9 cellular contexts compared by ENCODE assay signal in genomic region chr15:77495806-77496589, GRCh38.
A peak's percentile ranks its signal among the peaks of the same experiment; 100 is the strongest.
DNase-seq lines count a peak whose midpoint lies in the region; ATAC-seq, FAIRE-seq and TF ChIP-seq lines count a peak whose summit lies in the region.
"Had no signal": no experiment of that assay in that cellular context is flagged by ENCODE, and none has a peak within 500 bp of the region (broad histone marks: within the 10 kb centered on the region; RNA-seq: fewer than 3 reads in every experiment).

No MANE protein-coding gene starts in this region.

- peaks cover 15 to 27% (median 21%) of the 10 kb centered on the region in 3 donors for H3K4me1 ChIP-seq in pancreas
- H3K4me1 ChIP-seq in OCI-LY7 (ENCODE audit: insufficient read depth, low read length, poor library complexity, severe bottlenecking), result peaks cover 22% of the 10 kb centered on the region

- H3K79me2 ChIP-seq in OCI-LY7 (ENCODE audit: insufficient read depth, low read depth, low read length), result no peaks in the 10 kb centered on the region

- POLR2A ChIA-PET in OCI-LY7 (lab: Charles Lee), result interaction anchor here (1.3 to 2.5 kb wide), 2 partner anchors 44 to 48 kb away, joined by 4 to 6 read pairs; no protein-coding TSS in a partner anchor

- H3K27ac ChIP-seq in pancreas (peak overlapping the region in 3 of 4 donors; percentile 47 to 74 (median 55)), OCI-LY7 (ENCODE audit: low read depth, low read length, poor library complexity, severe bottlenecking) (no peak overlapping the region)

- DNase-seq in left cardiac atrium (peak; percentile 30), Right ventricle myocardium superior (no peak), fibroblast of pulmonary artery (ENCODE audit: low read depth) (peak; percentile 43), pancreas (no peak), SHP77 treated with DMSO at 0.1 percent for 48 hours (lab: John Stamatoyannopoulos, UW) (no peak), GOT3 (lab: John Stamatoyannopoulos, UW) (no peak), OCI-LY7 (ENCODE audit: low spot score) (no peak)

- 76% methylated on average over 11 of the region's 11 CpGs for WGBS in pancreas, 2 donors

- intact Hi-C loops in left cardiac atrium (cut with DNase I) (loop anchor here (5.0 to 10.0 kb wide), 4 partner anchors 46 to 379 kb away; partner anchors contain the start of genes HMG20A (in 1 of the 2) and PEAK1 (in 1 of the 2)), Right ventricle myocardium superior (cut with DNase I) (loop anchor here (2.0 to 5.0 kb wide), 2 partner anchors 74 to 309 kb away; partner anchors contain the start of genes HMG20A and PEAK1), pancreas (cut with DNase I) (loop anchor here in 1 of 3 donors (10.0 kb wide), 2 partner anchors 71 to 381 kb away; partner anchors contain the start of genes HMG20A and PEAK1), OCI-LY7 (cut with micrococcal nuclease; ENCODE audit: unreplicated experiment) (loop anchor here (2.0 to 5.0 kb wide), 3 partner anchors 75 to 524 kb away; partner anchors contain the start of genes HMG20A and PEAK1)

- H3K36me3 ChIP-seq in pancreas, result no peaks in the 10 kb centered on the region
- no peaks in the 10 kb centered on the region for H3K36me3 ChIP-seq in OCI-LY7 (ENCODE audit: insufficient read depth, low read length)
- H3K36me3 ChIP-seq: cardiac muscle cell had no signal

- no peak for FAIRE-seq in pancreas (lab: Jason Lieb, UNC)

- no TSS peak for BruUV-seq in OCI-LY7 (replicated peaks; lab: Mats Ljungman, UMichigan)

- H3K27me3 ChIP-seq in pancreas, result no peaks in the 10 kb centered on the region
- H3K27me3 ChIP-seq: cardiac muscle cell had no signal

- no peak overlapping the region for H3K4me3 ChIP-seq in fibroblast of pulmonary artery (replicated peaks; ENCODE audit: low read depth, low read length)
- no peak overlapping the region for H3K4me3 ChIP-seq in pancreas
- no peak overlapping the region for H3K4me3 ChIP-seq in OCI-LY7 (ENCODE audit: low read depth, low read length, poor library complexity, severe bottlenecking)
- H3K4me3 ChIP-seq: cardiac muscle cell had no signal

- H4K20me1 ChIP-seq in OCI-LY7 (ENCODE audit: insufficient read depth, low read length), result no peaks in the 10 kb centered on the region

- ATAC-seq in left cardiac atrium (peak in 1 of 2 donors; percentile 1), Right ventricle myocardium superior (ENCODE audit: poor library complexity) (no peak), pancreas (no peak), HG02610 (IDR thresholded peaks at IDR 0.05; ENCODE audit: unreplicated experiment) (no peak)

- no peaks in the 10 kb centered on the region for H3K9me3 ChIP-seq in pancreas
- H3K9me3 ChIP-seq in OCI-LY7 (ENCODE audit: low read length), result no peaks in the 10 kb centered on the region

- no peak overlapping the region for H3K4me2 ChIP-seq in OCI-LY7 (ENCODE audit: low read length)

- H2AFZ ChIP-seq in OCI-LY7 (ENCODE audit: low read length), result no peak overlapping the region

- CTCF ChIA-PET in OCI-LY7 (lab: Charles Lee; ENCODE audit: unreplicated experiment), result interaction anchor here (0.6 to 3.0 kb wide), 4 partner anchors 11 to 308 kb away, joined by 3 to 20 read pairs (median 4); no protein-coding TSS in a partner anchor

- no peaks in the 10 kb centered on the region for H3K9me2 ChIP-seq in OCI-LY7 (ENCODE audit: insufficient read depth, low read length)

- TF ChIP-seq CTCF in fibroblast of pulmonary artery (IDR thresholded peaks at IDR 0.05; ENCODE audit: low read length, missing control alignments) (no peak), pancreas (IDR thresholded peaks at IDR 0.05) (no peak), OCI-LY7 (conservative IDR thresholded peaks at IDR 0.05; ENCODE audit: low read length) (no peak)

Comparison
In these comparisons a context has a peak if more than half of its experiments do, and no peak if none do; other contexts are left out.
1. DNase-seq: peak in left cardiac atrium (single experiment) and fibroblast of pulmonary artery (single experiment); none in Right ventricle myocardium superior (single experiment), pancreas (0 of 6), SHP77 treated with DMSO at 0.1 percent for 48 hours (single experiment), GOT3 (single experiment) and OCI-LY7 (single experiment).